2 cellular contexts compared by ENCODE assay signal in the genomic region with DNA sequence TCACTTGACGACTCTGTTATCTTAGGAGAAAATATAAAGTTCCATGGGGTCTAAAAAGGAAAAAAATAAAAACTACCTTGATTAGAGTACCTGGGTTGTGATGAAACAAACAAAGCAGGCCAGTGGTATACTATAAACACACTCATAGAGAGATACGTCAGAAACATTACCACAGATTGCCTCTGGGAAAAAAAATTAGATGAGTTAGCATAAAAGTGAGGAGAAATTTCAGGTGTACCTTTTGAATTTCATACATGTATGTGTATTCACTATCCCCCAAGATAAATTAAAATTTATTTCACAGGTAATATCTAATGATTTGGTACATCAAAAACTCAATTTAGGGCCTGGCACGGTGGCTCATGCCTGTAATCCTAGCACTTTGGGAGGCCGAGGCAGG.
A peak's percentile ranks its signal among the peaks of the same experiment; 100 is the strongest.
TF ChIP-seq lines count a peak whose summit lies in the region.

No MANE protein-coding gene starts in this region.

TF ChIP-seq in IMR-90, 13 proteins besides CTCF, POLR2A, EP300 and RAD21:
- TF ChIP-seq RFX5 (IDR thresholded peaks at IDR 0.05; ENCODE audit: low read depth, low read length) (no peak), NFE2L2 (IDR thresholded peaks at IDR 0.05; ENCODE audit: low read depth, low read length) (no peak), CHD1 (IDR thresholded peaks at IDR 0.05; ENCODE audit: low read depth, low read length) (no peak), MAFK (IDR thresholded peaks at IDR 0.05; ENCODE audit: low read depth, low read length) (peak; percentile 65), MAZ (IDR thresholded peaks at IDR 0.05; ENCODE audit: borderline replicate concordance, low read depth, low read length) (no peak), RCOR1 (IDR thresholded peaks at IDR 0.05; ENCODE audit: insufficient replicate concordance, low read length) (no peak)
- TF ChIP-seq, protein P1, sequence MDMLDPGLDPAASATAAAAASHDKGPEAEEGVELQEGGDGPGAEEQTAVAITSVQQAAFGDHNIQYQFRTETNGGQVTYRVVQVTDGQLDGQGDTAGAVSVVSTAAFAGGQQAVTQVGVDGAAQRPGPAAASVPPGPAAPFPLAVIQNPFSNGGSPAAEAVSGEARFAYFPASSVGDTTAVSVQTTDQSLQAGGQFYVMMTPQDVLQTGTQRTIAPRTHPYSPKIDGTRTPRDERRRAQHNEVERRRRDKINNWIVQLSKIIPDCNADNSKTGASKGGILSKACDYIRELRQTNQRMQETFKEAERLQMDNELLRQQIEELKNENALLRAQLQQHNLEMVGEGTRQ (IDR thresholded peaks at IDR 0.05; ENCODE audit: low read depth, low read length), result no peak
- TF ChIP-seq, protein P2, sequence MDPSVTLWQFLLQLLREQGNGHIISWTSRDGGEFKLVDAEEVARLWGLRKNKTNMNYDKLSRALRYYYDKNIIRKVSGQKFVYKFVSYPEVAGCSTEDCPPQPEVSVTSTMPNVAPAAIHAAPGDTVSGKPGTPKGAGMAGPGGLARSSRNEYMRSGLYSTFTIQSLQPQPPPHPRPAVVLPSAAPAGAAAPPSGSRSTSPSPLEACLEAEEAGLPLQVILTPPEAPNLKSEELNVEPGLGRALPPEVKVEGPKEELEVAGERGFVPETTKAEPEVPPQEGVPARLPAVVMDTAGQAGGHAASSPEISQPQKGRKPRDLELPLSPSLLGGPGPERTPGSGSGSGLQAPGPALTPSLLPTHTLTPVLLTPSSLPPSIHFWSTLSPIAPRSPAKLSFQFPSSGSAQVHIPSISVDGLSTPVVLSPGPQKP (IDR thresholded peaks at IDR 0.05; ENCODE audit: borderline replicate concordance, low read depth, low read length), result no peak

TF ChIP-seq in K562, 482 proteins besides CTCF, POLR2A, EP300 and RAD21:
- TF ChIP-seq ZNF316 (IDR thresholded peaks at IDR 0.05) (peak; percentile 88), C11orf30 (IDR thresholded peaks at IDR 0.05; ENCODE audit: low read depth) (peak; percentile 72; the same call in 1 of the 2 replicates), BCL6 (CRISPR knock-in tag; IDR thresholded peaks at IDR 0.05) (no peak), ZNF324 (CRISPR knock-in tag; IDR thresholded peaks at IDR 0.05) (no peak), MAFF (IDR thresholded peaks at IDR 0.05; ENCODE audit: low read length) (peak; percentile 60), TGIF2 (CRISPR knock-in tag; IDR thresholded peaks at IDR 0.05) (no peak), MAFG (tag; conservative IDR thresholded peaks at IDR 0.05) (peak; percentile 52), RFX7 (CRISPR knock-in tag; IDR thresholded peaks at IDR 0.05) (no peak), MAFK (IDR thresholded peaks at IDR 0.05; ENCODE audit: low read length) (0 out of 2 replicates have a peak, but pooled peaks have one; percentile 12)
- TF ChIP-seq, protein P3, sequence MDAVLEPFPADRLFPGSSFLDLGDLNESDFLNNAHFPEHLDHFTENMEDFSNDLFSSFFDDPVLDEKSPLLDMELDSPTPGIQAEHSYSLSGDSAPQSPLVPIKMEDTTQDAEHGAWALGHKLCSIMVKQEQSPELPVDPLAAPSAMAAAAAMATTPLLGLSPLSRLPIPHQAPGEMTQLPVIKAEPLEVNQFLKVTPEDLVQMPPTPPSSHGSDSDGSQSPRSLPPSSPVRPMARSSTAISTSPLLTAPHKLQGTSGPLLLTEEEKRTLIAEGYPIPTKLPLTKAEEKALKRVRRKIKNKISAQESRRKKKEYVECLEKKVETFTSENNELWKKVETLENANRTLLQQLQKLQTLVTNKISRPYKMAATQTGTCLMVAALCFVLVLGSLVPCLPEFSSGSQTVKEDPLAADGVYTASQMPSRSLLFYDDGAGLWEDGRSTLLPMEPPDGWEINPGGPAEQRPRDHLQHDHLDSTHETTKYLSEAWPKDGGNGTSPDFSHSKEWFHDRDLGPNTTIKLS (IDR thresholded peaks at IDR 0.05; ENCODE audit: borderline replicate concordance, low read depth), result no peak
